1 cellular context compared by ENCODE assay signal in genomic region chr1:226736908-226737818, GRCh38.
TF ChIP-seq lines count a peak whose summit lies in the region.

No MANE protein-coding gene starts in this region.

TF ChIP-seq in GM23338, 12 proteins besides CTCF, POLR2A, EP300 and RAD21 (continued from another document):
- TF ChIP-seq, protein P1, sequence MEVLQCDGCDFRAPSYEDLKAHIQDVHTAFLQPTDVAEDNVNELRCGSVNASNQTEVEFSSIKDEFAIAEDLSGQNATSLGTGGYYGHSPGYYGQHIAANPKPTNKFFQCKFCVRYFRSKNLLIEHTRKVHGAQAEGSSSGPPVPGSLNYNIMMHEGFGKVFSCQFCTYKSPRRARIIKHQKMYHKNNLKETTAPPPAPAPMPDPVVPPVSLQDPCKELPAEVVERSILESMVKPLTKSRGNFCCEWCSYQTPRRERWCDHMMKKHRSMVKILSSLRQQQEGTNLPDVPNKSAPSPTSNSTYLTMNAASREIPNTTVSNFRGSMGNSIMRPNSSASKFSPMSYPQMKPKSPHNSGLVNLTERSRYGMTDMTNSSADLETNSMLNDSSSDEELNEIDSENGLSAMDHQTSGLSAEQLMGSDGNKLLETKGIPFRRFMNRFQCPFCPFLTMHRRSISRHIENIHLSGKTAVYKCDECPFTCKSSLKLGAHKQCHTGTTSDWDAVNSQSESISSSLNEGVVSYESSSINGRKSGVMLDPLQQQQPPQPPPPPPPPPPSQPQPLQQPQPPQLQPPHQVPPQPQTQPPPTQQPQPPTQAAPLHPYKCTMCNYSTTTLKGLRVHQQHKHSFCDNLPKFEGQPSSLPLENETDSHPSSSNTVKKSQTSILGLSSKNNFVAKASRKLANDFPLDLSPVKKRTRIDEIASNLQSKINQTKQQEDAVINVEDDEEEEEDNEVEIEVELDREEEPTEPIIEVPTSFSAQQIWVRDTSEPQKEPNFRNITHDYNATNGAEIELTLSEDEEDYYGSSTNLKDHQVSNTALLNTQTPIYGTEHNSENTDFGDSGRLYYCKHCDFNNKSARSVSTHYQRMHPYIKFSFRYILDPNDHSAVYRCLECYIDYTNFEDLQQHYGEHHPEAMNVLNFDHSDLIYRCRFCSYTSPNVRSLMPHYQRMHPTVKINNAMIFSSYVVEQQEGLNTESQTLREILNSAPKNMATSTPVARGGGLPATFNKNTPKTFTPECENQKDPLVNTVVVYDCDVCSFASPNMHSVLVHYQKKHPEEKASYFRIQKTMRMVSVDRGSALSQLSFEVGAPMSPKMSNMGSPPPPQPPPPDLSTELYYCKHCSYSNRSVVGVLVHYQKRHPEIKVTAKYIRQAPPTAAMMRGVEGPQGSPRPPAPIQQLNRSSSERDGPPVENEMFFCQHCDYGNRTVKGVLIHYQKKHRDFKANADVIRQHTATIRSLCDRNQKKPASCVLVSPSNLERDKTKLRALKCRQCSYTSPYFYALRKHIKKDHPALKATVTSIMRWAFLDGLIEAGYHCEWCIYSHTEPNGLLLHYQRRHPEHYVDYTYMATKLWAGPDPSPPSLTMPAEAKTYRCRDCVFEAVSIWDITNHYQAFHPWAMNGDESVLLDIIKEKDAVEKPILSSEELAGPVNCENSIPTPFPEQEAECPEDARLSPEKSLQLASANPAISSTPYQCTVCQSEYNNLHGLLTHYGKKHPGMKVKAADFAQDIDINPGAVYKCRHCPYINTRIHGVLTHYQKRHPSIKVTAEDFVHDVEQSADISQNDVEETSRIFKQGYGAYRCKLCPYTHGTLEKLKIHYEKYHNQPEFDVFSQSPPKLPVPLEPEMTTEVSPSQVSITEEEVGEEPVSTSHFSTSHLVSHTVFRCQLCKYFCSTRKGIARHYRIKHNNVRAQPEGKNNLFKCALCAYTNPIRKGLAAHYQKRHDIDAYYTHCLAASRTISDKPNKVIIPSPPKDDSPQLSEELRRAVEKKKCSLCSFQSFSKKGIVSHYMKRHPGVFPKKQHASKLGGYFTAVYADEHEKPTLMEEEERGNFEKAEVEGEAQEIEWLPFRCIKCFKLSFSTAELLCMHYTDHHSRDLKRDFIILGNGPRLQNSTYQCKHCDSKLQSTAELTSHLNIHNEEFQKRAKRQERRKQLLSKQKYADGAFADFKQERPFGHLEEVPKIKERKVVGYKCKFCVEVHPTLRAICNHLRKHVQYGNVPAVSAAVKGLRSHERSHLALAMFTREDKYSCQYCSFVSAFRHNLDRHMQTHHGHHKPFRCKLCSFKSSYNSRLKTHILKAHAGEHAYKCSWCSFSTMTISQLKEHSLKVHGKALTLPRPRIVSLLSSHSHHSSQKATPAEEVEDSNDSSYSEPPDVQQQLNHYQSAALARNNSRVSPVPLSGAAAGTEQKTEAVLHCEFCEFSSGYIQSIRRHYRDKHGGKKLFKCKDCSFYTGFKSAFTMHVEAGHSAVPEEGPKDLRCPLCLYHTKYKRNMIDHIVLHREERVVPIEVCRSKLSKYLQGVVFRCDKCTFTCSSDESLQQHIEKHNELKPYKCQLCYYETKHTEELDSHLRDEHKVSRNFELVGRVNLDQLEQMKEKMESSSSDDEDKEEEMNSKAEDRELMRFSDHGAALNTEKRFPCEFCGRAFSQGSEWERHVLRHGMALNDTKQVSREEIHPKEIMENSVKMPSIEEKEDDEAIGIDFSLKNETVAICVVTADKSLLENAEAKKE (CRISPR knock-in tag; IDR thresholded peaks at IDR 0.05) = no peak
- TF ChIP-seq NANOG (IDR thresholded peaks at IDR 0.05; ENCODE audit: borderline replicate concordance) (no peak), EZH2phosphoT487 (IDR thresholded peaks at IDR 0.05; ENCODE audit: unreplicated experiment) (peak; percentile 50), ZNF114 (CRISPR knock-in tag; IDR thresholded peaks at IDR 0.05) (no peak), ZNF331 (CRISPR knock-in tag; IDR thresholded peaks at IDR 0.05; ENCODE audit: low read depth) (no peak)
- TF ChIP-seq, protein P2, sequence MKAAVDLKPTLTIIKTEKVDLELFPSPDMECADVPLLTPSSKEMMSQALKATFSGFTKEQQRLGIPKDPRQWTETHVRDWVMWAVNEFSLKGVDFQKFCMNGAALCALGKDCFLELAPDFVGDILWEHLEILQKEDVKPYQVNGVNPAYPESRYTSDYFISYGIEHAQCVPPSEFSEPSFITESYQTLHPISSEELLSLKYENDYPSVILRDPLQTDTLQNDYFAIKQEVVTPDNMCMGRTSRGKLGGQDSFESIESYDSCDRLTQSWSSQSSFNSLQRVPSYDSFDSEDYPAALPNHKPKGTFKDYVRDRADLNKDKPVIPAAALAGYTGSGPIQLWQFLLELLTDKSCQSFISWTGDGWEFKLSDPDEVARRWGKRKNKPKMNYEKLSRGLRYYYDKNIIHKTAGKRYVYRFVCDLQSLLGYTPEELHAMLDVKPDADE (IDR thresholded peaks at IDR 0.05) = no peak
- TF ChIP-seq, protein P3, sequence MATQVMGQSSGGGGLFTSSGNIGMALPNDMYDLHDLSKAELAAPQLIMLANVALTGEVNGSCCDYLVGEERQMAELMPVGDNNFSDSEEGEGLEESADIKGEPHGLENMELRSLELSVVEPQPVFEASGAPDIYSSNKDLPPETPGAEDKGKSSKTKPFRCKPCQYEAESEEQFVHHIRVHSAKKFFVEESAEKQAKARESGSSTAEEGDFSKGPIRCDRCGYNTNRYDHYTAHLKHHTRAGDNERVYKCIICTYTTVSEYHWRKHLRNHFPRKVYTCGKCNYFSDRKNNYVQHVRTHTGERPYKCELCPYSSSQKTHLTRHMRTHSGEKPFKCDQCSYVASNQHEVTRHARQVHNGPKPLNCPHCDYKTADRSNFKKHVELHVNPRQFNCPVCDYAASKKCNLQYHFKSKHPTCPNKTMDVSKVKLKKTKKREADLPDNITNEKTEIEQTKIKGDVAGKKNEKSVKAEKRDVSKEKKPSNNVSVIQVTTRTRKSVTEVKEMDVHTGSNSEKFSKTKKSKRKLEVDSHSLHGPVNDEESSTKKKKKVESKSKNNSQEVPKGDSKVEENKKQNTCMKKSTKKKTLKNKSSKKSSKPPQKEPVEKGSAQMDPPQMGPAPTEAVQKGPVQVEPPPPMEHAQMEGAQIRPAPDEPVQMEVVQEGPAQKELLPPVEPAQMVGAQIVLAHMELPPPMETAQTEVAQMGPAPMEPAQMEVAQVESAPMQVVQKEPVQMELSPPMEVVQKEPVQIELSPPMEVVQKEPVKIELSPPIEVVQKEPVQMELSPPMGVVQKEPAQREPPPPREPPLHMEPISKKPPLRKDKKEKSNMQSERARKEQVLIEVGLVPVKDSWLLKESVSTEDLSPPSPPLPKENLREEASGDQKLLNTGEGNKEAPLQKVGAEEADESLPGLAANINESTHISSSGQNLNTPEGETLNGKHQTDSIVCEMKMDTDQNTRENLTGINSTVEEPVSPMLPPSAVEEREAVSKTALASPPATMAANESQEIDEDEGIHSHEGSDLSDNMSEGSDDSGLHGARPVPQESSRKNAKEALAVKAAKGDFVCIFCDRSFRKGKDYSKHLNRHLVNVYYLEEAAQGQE (IDR thresholded peaks at IDR 0.05; ENCODE audit: unreplicated experiment) = no peak
